In the genomic region with DNA sequence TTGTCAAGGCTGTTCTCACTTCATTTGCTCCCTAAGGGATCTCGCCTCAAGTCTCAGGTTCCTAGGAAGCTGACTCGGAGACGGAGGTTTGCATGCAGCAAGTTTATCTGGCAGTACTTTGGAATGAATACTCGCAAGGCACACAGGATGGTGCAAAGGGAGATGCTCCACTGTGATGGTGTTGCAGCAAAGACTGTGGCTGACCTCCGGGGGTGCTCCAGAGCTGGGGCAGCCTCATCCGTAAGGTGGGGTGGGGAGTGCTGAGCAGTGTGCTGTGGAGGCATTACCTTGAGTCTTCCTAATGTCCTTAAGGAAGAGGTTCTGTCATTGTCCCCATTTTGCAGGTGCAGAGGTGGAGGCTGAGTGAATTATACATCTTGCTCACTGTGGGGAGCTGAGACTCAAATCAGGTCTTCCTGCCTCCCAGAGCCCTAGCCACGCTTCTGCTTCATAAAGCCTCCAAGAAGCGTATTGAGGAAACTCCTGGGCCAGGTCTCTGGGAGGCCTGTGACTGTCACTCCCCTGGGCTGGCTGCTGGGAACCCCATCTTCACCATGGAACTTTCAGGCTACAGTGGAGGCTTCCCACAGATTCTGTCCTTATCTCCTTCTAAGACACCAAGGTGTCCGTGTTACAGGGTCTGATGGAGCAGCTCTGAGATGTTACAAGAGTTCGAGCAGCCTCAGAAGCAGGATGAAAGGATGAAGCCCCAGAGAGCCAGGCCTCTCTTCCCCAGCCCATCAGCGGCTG, we compare ENCODE assay signal across 11 cellular contexts. TPM values are rescaled to one million over a fixed set of nuclear protein-coding genes. Genes with fewer than 3 reads are reported as not detected.
DNase-seq lines count a peak whose midpoint lies in the region; ATAC-seq and TF ChIP-seq lines count a peak whose summit lies in the region.
"Had no signal": no experiment of that assay in that cellular context is flagged by ENCODE, and none has a peak within 500 bp of the region (broad histone marks: within the 10 kb centered on the region; RNA-seq: fewer than 3 reads in every experiment).

No MANE protein-coding gene starts in this region.

- H3K27me3 ChIP-seq in vagina = no peaks in the 10 kb centered on the region
- H3K27me3 ChIP-seq in stomach = peaks cover 0 to 5% (median 0%) of the 10 kb centered on the region in 3 donors

- BruUV-seq in OCI-LY7 (replicated peaks; lab: Mats Ljungman, UMichigan) = no TSS peak

- no peaks in the 10 kb centered on the region for H3K9me3 ChIP-seq in OCI-LY7 (ENCODE audit: low read length)
- no peaks in the 10 kb centered on the region for H3K9me3 ChIP-seq in vagina
- H3K9me3 ChIP-seq in stomach = no peaks in the 10 kb centered on the region
- H3K9me3 ChIP-seq: psoas muscle had no signal

- CTCF ChIA-PET in OCI-LY7 (lab: Charles Lee; ENCODE audit: unreplicated experiment) = no interaction called here

- POLR2A ChIA-PET in OCI-LY7 (lab: Charles Lee) = no interaction called here

- 69 to 89% (median 84%) methylated on average over 11 of the region's 11 CpGs for WGBS in stomach, 5 donors

- no peaks in the 10 kb centered on the region for H3K4me1 ChIP-seq in OCI-LY7 (ENCODE audit: insufficient read depth, low read length, poor library complexity, severe bottlenecking)
- no peaks in the 10 kb centered on the region for H3K4me1 ChIP-seq in vagina
- no peaks in the 10 kb centered on the region for H3K4me1 ChIP-seq in stomach
- H3K4me1 ChIP-seq: psoas muscle had no signal

- no peak overlapping the region for H3K27ac ChIP-seq in OCI-LY7 (ENCODE audit: low read depth, low read length, poor library complexity, severe bottlenecking)
- H3K27ac ChIP-seq in vagina = no peak overlapping the region
- H3K27ac ChIP-seq in stomach = no peak overlapping the region
- H3K27ac ChIP-seq: epithelial cell of prostate, psoas muscle had no signal

- intact Hi-C loops in left ventricle myocardium superior (cut with micrococcal nuclease) (no loop called here), Right ventricle myocardium inferior (cut with DNase I) (no loop called here), OCI-LY7 (cut with micrococcal nuclease; ENCODE audit: unreplicated experiment) (no loop called here), vagina (cut with DNase I) (no loop called here), stomach (cut with DNase I; ENCODE audit: low total_unique reads) (no loop called here)

- H3K4me2 ChIP-seq in OCI-LY7 (ENCODE audit: low read length) = no peak overlapping the region

- H3K4me3 ChIP-seq in OCI-LY7 (ENCODE audit: low read depth, low read length, poor library complexity, severe bottlenecking) (no peak overlapping the region), fibroblast of villous mesenchyme (ENCODE audit: low read depth, low read length) (no peak overlapping the region), vagina (no peak overlapping the region), stomach (no peak overlapping the region)
- H3K4me3 ChIP-seq: psoas muscle had no signal

- TF ChIP-seq POLR2A in vagina (IDR thresholded peaks at IDR 0.05) (no peak), stomach (IDR thresholded peaks at IDR 0.05) (no peak)

- H2AFZ ChIP-seq in OCI-LY7 (ENCODE audit: low read length) = no peak overlapping the region

- no peaks in the 10 kb centered on the region for H3K9me2 ChIP-seq in OCI-LY7 (ENCODE audit: insufficient read depth, low read length)

- H3K36me3 ChIP-seq in OCI-LY7 (ENCODE audit: insufficient read depth, low read length) = no peaks in the 10 kb centered on the region
- H3K36me3 ChIP-seq in vagina = no peaks in the 10 kb centered on the region
- H3K36me3 ChIP-seq in stomach = no peaks in the 10 kb centered on the region

- peak; percentile 34 for ATAC-seq in left ventricle myocardium superior
- no peak for ATAC-seq in Right ventricle myocardium inferior
- ATAC-seq: activated CD4-positive, CD25-positive, alpha-beta regulatory T cell treated with anti-CD3 and anti-CD28 coated beads, Interleukin-2, amount 50 U/mL, for 24 hours; psoas muscle had no signal

- DNase-seq in left ventricle myocardium superior (no peak), Right ventricle myocardium inferior (ENCODE audit: missing footprints) (no peak), OCI-LY7 (ENCODE audit: low spot score) (peak; percentile 38), fibroblast of villous mesenchyme (ENCODE audit: low read depth) (no peak), vagina (ENCODE audit: extremely low spot score in 2 of 2) (peak; percentile 65 to 79), Kasumi-1 (lab: John Stamatoyannopoulos, UW) (no peak), NCI-H1048 (lab: John Stamatoyannopoulos, UW) (no peak), stomach (no peak)
- DNase-seq: psoas muscle had no signal

- TF ChIP-seq EP300 in stomach (IDR thresholded peaks at IDR 0.05) = no peak

- no peaks in the 10 kb centered on the region for H3K79me2 ChIP-seq in OCI-LY7 (ENCODE audit: insufficient read depth, low read depth, low read length)

- TF ChIP-seq CTCF in OCI-LY7 (conservative IDR thresholded peaks at IDR 0.05; ENCODE audit: low read length) (peak; percentile 71), fibroblast of villous mesenchyme (IDR thresholded peaks at IDR 0.05; ENCODE audit: insufficient read depth, low read depth, low read length) (peak; percentile 14), vagina (IDR thresholded peaks at IDR 0.05) (no peak), stomach (IDR thresholded peaks at IDR 0.05) (no peak)

- H4K20me1 ChIP-seq in OCI-LY7 (ENCODE audit: insufficient read depth, low read length) = no peaks in the 10 kb centered on the region

RNA-seq across cellular contexts. Expression of a gene that starts 39.5 kb away (rescaled TPM):
- total RNA-seq in left ventricle myocardium superior (101 TPM), Right ventricle myocardium inferior (94.9 TPM), OCI-LY7 (2022) (0.30 TPM in 1 of 2 replicates, not detected in the other), fibroblast of villous mesenchyme (under 0.01 TPM in 2 replicates), vagina (5.2 TPM), stomach (1 to 10 TPM in 2 of 5 donors, under 1 TPM in 2, not detected in 1; 0.58 to 2.2 (median 1.2) TPM)
- total RNA-seq in OCI-LY7 (2014; rRNA removed; shearing (Covaris generic)) = 0.05 and 0.09 TPM in 2 replicates
- polyA plus RNA-seq in stomach = 1 to 10 TPM in 2 of 3 donors, under 1 TPM in 1; 0.53 to 2.0 (median 1.6) TPM

Comparison
In these comparisons a context has a peak if more than half of its experiments do, and no peak if none do; other contexts are left out.
1. DNase-seq: peak in OCI-LY7 (single experiment) and vagina (2 of 2); none in left ventricle myocardium superior (single experiment), Right ventricle myocardium inferior (single experiment), fibroblast of villous mesenchyme (single experiment), Kasumi-1 (0 of 2), NCI-H1048 (single experiment) and stomach (single experiment).
2. CTCF ChIP-seq: peak in OCI-LY7 (single experiment) and fibroblast of villous mesenchyme (single experiment); none in vagina (0 of 3) and stomach (0 of 7).
3. RNA of a gene that starts 39.5 kb away (total RNA-seq): 101 TPM in left ventricle myocardium superior (single experiment) and 94.9 TPM in Right ventricle myocardium inferior (single experiment); 5.2 TPM in vagina (single experiment), 0.58 to 2.2 TPM in stomach, 0.05 to 0.30 TPM in OCI-LY7 and under 0.01 TPM in fibroblast of villous mesenchyme; every median in the first group is over 10 times any median in the second.